Comparison of ENCODE assay signal across 9 cellular contexts in genomic region chr3:66609660-66610547, GRCh38.
DNase-seq lines count a peak whose midpoint lies in the region; ATAC-seq and TF ChIP-seq lines count a peak whose summit lies in the region.
"Had no signal": no experiment of that assay in that cellular context is flagged by ENCODE, and none has a peak within 500 bp of the region (broad histone marks: within the 10 kb centered on the region; RNA-seq: fewer than 3 reads in every experiment).

No MANE protein-coding gene starts in this region.

- no peak overlapping the region for H3K9ac ChIP-seq in adipocyte (ENCODE audit: low read length)

- H3K27ac Mint-ChIP-seq in activated CD8-positive, alpha-beta T cell treated with anti-CD3 and anti-CD28 coated beads, Interleukin-2, amount 10 ng/mL, durations not matched to agents 7 days and 5 days = no peak overlapping the region
- H3K27ac Mint-ChIP-seq: naive B cell had no signal

- H3K27me3 Mint-ChIP-seq in activated CD8-positive, alpha-beta T cell treated with anti-CD3 and anti-CD28 coated beads, Interleukin-2, amount 10 ng/mL, durations not matched to agents 7 days and 5 days (ENCODE audit: low read depth) = peaks cover 3% of the 10 kb centered on the region

- H3K4me3 ChIP-seq in AG10803 (ENCODE audit: low read length) (no peak overlapping the region), adipocyte (ENCODE audit: low read length) (no peak overlapping the region), kidney epithelial cell (ENCODE audit: low read depth, low read length) (no peak overlapping the region)

- POLR2A ChIA-PET in activated CD8-positive, alpha-beta T cell treated with anti-CD3 and anti-CD28 coated beads, Interleukin-2, amount 10 ng/mL, durations not matched to agents 7 days and 5 days (lab: Charles Lee) = no interaction called here

- ATAC-seq in GM18498 (IDR thresholded peaks at IDR 0.05; ENCODE audit: unreplicated experiment) (no peak), GM21723 (IDR thresholded peaks at IDR 0.05; ENCODE audit: unreplicated experiment) (no peak)
- no peak for ATAC-seq in activated CD8-positive, alpha-beta T cell treated with anti-CD3 and anti-CD28 coated beads, Interleukin-2, amount 10 ng/mL, durations not matched to agents 7 days and 5 days

- H3K36me3 Mint-ChIP-seq in activated CD8-positive, alpha-beta T cell treated with anti-CD3 and anti-CD28 coated beads, Interleukin-2, amount 10 ng/mL, durations not matched to agents 7 days and 5 days (ENCODE audit: low read depth) = no peaks in the 10 kb centered on the region
- H3K36me3 Mint-ChIP-seq: naive B cell had no signal

- H3K4me1 Mint-ChIP-seq in activated CD8-positive, alpha-beta T cell treated with anti-CD3 and anti-CD28 coated beads, Interleukin-2, amount 10 ng/mL, durations not matched to agents 7 days and 5 days (ENCODE audit: low read depth) = peaks cover 1% of the 10 kb centered on the region
- H3K4me1 Mint-ChIP-seq: naive B cell had no signal

- peak; percentile 43 for DNase-seq in AG10803 (ENCODE audit: low read depth)
- DNase-seq in NCI-H1417 treated with DMSO at 0.1 percent for 48 hours (lab: John Stamatoyannopoulos, UW) = peak; percentile 28
- DNase-seq in adipocyte (ENCODE audit: low read depth) = peak; percentile 15
- DNase-seq in kidney epithelial cell (ENCODE audit: low read depth) = peak; percentile 84
- DNase-seq in activated CD8-positive, alpha-beta T cell treated with anti-CD3 and anti-CD28 coated beads, Interleukin-2, amount 10 ng/mL, durations not matched to agents 7 days and 5 days = no peak
- no peak for DNase-seq in activated naive CD4-positive, alpha-beta T cell treated with anti-CD3 and anti-CD28 coated beads, Interleukin-2, amount 50 U/mL, for 16 hours
- DNase-seq: naive B cell had no signal

- H3K36me3 ChIP-seq in adipocyte (ENCODE audit: control insufficient read depth, insufficient read depth, low read length, severe bottlenecking) (no peaks in the 10 kb centered on the region), kidney epithelial cell (ENCODE audit: control insufficient read depth, insufficient read depth, low read length) (no peaks in the 10 kb centered on the region)

- peaks cover 1% of the 10 kb centered on the region for H3K4me1 ChIP-seq in adipocyte (ENCODE audit: control insufficient read depth, insufficient read depth, low read length)

- no peaks in the 10 kb centered on the region for H3K9me3 Mint-ChIP-seq in activated CD8-positive, alpha-beta T cell treated with anti-CD3 and anti-CD28 coated beads, Interleukin-2, amount 10 ng/mL, durations not matched to agents 7 days and 5 days (ENCODE audit: insufficient read depth)

- H3K4me3 Mint-ChIP-seq in activated CD8-positive, alpha-beta T cell treated with anti-CD3 and anti-CD28 coated beads, Interleukin-2, amount 10 ng/mL, durations not matched to agents 7 days and 5 days = no peak overlapping the region
- H3K4me3 Mint-ChIP-seq: naive B cell had no signal

- CTCF ChIA-PET in activated CD8-positive, alpha-beta T cell treated with anti-CD3 and anti-CD28 coated beads, Interleukin-2, amount 10 ng/mL, durations not matched to agents 7 days and 5 days (lab: Charles Lee) = no interaction called here

- H3K9me3 ChIP-seq in adipocyte (ENCODE audit: control insufficient read depth, low read length) = no peaks in the 10 kb centered on the region

- H3K27me3 ChIP-seq in adipocyte (replicated peaks; ENCODE audit: control insufficient read depth, insufficient read depth, low read length) (peaks cover 3% of the 10 kb centered on the region), kidney epithelial cell (ENCODE audit: control insufficient read depth, insufficient read depth, low read length) (no peaks in the 10 kb centered on the region)

- TF ChIP-seq CTCF in AG10803 (conservative IDR thresholded peaks at IDR 0.05; ENCODE audit: low read length) (no peak), kidney epithelial cell (IDR thresholded peaks at IDR 0.05; ENCODE audit: insufficient read depth, low read length, poor library complexity, severe bottlenecking) (no peak)

Comparison
In these comparisons a context has a peak if more than half of its experiments do, and no peak if none do; other contexts are left out.
1. DNase-seq: peak in AG10803 (single experiment), NCI-H1417 treated with DMSO at 0.1 percent for 48 hours (single experiment), adipocyte (single experiment) and kidney epithelial cell (single experiment); none in activated CD8-positive, alpha-beta T cell treated with anti-CD3 and anti-CD28 coated beads, Interleukin-2, amount 10 ng/mL, durations not matched to agents 7 days and 5 days (single experiment) and activated naive CD4-positive, alpha-beta T cell treated with anti-CD3 and anti-CD28 coated beads, Interleukin-2, amount 50 U/mL, for 16 hours (single experiment).